Comparison of ENCODE assay signal across 1 cellular context in the genomic region with DNA sequence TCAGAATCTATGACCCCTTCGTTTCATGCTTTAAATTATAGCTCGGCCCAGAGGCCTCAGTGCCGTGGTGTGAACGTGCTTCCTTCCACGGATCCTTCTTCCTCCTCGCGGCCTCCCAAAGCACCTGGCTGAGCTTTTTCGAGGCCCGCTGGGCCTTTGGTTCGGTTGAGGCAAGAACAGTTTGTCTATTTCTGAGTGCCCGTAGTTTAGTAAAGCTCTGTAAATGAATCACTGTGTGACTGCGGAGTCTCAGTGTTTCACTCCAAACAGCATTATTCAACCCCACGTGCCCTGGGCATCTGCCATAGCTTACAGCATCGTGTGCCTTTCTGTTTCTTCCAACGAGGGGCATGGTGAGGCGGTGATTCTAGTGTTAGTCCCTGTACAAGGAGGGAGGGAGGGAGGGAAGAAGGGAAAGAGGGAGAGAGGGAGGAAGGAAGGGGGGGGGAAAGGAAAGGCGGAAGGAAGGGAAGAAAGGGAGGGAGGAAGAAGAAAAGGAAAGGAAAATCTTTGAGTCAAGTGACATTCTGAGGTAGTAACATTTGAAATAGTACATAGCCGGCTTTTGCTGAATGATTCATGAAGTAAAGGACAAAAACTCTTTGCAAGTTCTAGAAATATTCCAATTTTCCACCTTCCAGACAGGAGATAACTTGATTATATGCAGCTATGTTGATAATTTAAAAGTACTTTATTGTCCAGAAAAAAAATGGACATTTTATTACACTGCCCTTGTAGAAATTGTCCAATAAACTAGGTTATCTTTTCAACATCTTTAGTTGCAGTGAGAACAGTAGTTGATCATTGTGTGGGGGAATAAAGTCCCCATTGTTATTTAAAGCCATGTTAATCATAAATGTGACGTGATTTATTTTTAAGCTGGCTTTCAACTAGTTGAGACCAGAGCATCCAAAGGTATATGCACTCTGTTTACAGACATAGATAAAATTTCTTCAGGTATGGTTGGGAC.
TF ChIP-seq lines count a peak whose summit lies in the region.

No MANE protein-coding gene starts in this region.

TF ChIP-seq in A549, 52 proteins besides CTCF, POLR2A, EP300 and RAD21 (continued from another document):
- TF ChIP-seq CBX2 (IDR thresholded peaks at IDR 0.05; ENCODE audit: borderline replicate concordance, low read depth) (no peak), POLR2AphosphoS2 (conservative IDR thresholded peaks at IDR 0.05; ENCODE audit: low read length) (no peak), FOSL2 (IDR thresholded peaks at IDR 0.05) (no peak), FOSL2 (CRISPR knock-in tag; IDR thresholded peaks at IDR 0.05) (no peak), KDM5A (IDR thresholded peaks at IDR 0.05) (no peak), EHMT2 (IDR thresholded peaks at IDR 0.05; ENCODE audit: low read depth) (no peak), CBX8 (IDR thresholded peaks at IDR 0.05) (no peak)
- TF ChIP-seq, protein P1, sequence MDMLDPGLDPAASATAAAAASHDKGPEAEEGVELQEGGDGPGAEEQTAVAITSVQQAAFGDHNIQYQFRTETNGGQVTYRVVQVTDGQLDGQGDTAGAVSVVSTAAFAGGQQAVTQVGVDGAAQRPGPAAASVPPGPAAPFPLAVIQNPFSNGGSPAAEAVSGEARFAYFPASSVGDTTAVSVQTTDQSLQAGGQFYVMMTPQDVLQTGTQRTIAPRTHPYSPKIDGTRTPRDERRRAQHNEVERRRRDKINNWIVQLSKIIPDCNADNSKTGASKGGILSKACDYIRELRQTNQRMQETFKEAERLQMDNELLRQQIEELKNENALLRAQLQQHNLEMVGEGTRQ (IDR thresholded peaks at IDR 0.05), result no peak
